ENCODE assay signal across 20 cellular contexts in the genomic region with DNA sequence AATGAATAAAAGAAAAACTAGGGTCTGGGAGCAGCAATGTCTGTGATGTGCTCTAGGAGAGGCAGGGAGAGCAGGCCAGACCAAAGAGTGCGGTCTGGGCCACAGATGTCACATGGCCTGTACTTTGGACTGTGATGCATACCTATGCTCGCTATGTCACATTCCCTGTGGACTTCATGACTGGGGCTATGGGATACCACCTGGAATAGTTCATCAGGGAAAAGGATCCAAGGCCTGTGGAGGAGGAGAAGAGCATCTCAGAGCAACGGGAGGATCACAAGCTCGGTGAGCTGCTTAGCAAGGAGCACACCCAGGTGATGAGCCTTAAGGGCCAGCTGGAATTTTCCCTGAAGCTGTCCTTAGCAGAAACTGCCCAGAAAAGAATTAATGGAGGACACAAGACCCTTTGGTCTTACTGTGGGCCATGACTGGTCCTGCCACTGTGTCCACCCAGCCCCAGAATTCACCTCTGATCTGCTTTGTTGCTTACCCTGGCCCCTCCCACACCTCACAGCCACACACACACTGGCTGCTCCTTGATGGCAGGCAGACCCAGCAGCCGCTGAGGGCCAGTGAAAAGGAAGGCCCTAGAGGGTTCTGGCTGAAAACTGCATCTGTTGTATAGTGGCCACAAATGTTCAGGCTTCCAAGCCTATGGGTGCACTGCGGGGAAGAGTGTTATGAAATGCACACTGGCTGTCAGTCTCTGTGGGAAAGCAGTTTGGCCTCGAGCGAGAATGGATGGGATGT. TPM values are rescaled to one million over a fixed set of nuclear protein-coding genes. Genes with fewer than 3 reads are reported as not detected.
"Had no signal": no experiment of that assay in that cellular context is flagged by ENCODE, and none has a peak within 500 bp of the region (broad histone marks: within the 10 kb centered on the region; RNA-seq: fewer than 3 reads in every experiment).

No MANE protein-coding gene starts in this region.

- DNase-seq: activated CD4-positive, alpha-beta T cell treated with anti-CD3 and anti-CD28 coated beads for 1 hour; activated CD4-positive, alpha-beta T cell treated with anti-CD3 and anti-CD28 coated beads, Interleukin-2, amount 50 U/mL, for 48 hours; activated gamma-delta T cell; cortex of kidney; erythroblast; foreskin melanocyte; left ventricle myocardium inferior; naive thymus-derived CD8-positive, alpha-beta T cell; right lobe of liver; stimulated activated CD4-positive, alpha-beta T cell treated with anti-CD3 and anti-CD28 coated beads, Interleukin-4, amount 100 ng/mL, for 24 hours; stomach; T-helper 17 cell; upper lobe of right lung had no signal

- H3K27ac ChIP-seq: breast epithelium, left ventricle myocardium inferior, neutrophil, parathyroid adenoma, right lobe of liver, stomach, upper lobe of right lung, VCaP had no signal

- H3K4me3 ChIP-seq: breast epithelium, left ventricle myocardium inferior, right lobe of liver, stomach, upper lobe of right lung had no signal

- ATAC-seq: naive thymus-derived CD8-positive, alpha-beta T cell; stimulated activated effector memory CD8-positive, alpha-beta T cell treated with anti-CD3 and anti-CD28 coated beads, Interleukin-12 subunit alpha, Interleukin-12 subunit beta, amount 100 ng/mL, for 72 hours; T-helper 17 cell; upper lobe of right lung had no signal

- H3K9me3 ChIP-seq: breast epithelium, left ventricle myocardium inferior, neutrophil, right lobe of liver, stomach, upper lobe of right lung had no signal

- H2AFZ ChIP-seq: parathyroid adenoma had no signal

- H3K4me3 Mint-ChIP-seq: activated naive CD4-positive, alpha-beta T cell treated with anti-CD3 and anti-CD28 coated beads, Interleukin-2, amount 50 U/mL, for 24 hours; naive thymus-derived CD8-positive, alpha-beta T cell; stimulated activated effector memory CD8-positive, alpha-beta T cell treated with anti-CD3 and anti-CD28 coated beads, Interleukin-12 subunit alpha, Interleukin-12 subunit beta, amount 100 ng/mL, for 72 hours; T-helper 17 cell had no signal

- H3K27me3 ChIP-seq: breast epithelium, neutrophil, right lobe of liver, stomach, upper lobe of right lung had no signal

- H3K9ac ChIP-seq: parathyroid adenoma had no signal

- H3K36me3 ChIP-seq: breast epithelium, left ventricle myocardium inferior, neutrophil, right lobe of liver, stomach, upper lobe of right lung had no signal

- H3K27ac Mint-ChIP-seq: activated naive CD4-positive, alpha-beta T cell treated with anti-CD3 and anti-CD28 coated beads, Interleukin-2, amount 50 U/mL, for 24 hours; naive thymus-derived CD8-positive, alpha-beta T cell; stimulated activated effector memory CD8-positive, alpha-beta T cell treated with anti-CD3 and anti-CD28 coated beads, Interleukin-12 subunit alpha, Interleukin-12 subunit beta, amount 100 ng/mL, for 72 hours; T-helper 17 cell had no signal

- H3K36me3 Mint-ChIP-seq: naive thymus-derived CD8-positive, alpha-beta T cell; stimulated activated effector memory CD8-positive, alpha-beta T cell treated with anti-CD3 and anti-CD28 coated beads, Interleukin-12 subunit alpha, Interleukin-12 subunit beta, amount 100 ng/mL, for 72 hours had no signal

- H3K9me3 Mint-ChIP-seq: activated naive CD4-positive, alpha-beta T cell treated with anti-CD3 and anti-CD28 coated beads, Interleukin-2, amount 50 U/mL, for 24 hours; stimulated activated effector memory CD8-positive, alpha-beta T cell treated with anti-CD3 and anti-CD28 coated beads, Interleukin-12 subunit alpha, Interleukin-12 subunit beta, amount 100 ng/mL, for 72 hours had no signal

- H3K4me1 Mint-ChIP-seq: activated naive CD4-positive, alpha-beta T cell treated with anti-CD3 and anti-CD28 coated beads, Interleukin-2, amount 50 U/mL, for 24 hours; naive thymus-derived CD8-positive, alpha-beta T cell; stimulated activated effector memory CD8-positive, alpha-beta T cell treated with anti-CD3 and anti-CD28 coated beads, Interleukin-12 subunit alpha, Interleukin-12 subunit beta, amount 100 ng/mL, for 72 hours; T-helper 17 cell had no signal

- H3K4me1 ChIP-seq: breast epithelium, left ventricle myocardium inferior, parathyroid adenoma, right lobe of liver, stomach, upper lobe of right lung had no signal

RNA-seq across cellular contexts. Expression of a gene that starts 45.9 kb away (rescaled TPM):
- total RNA-seq: naive thymus-derived CD8-positive, alpha-beta T cell had no signal
- polyA plus RNA-seq: keratinocyte; naive thymus-derived CD8-positive, alpha-beta T cell had no signal
